8 cellular contexts compared by ENCODE assay signal in genomic region chr1:21651214-21652042, GRCh38. TPM values are rescaled to one million over a fixed set of nuclear protein-coding genes. Genes with fewer than 3 reads are reported as not detected.
DNase-seq lines count a peak whose midpoint lies in the region; ATAC-seq and TF ChIP-seq lines count a peak whose summit lies in the region.

No MANE protein-coding gene starts in this region.

- H3K4me3 ChIP-seq in psoas muscle, result peak overlapping the region; percentile 51

- H3K36me3 ChIP-seq in psoas muscle (ENCODE audit: insufficient read depth in 1 of 2, low read depth in 1 of 2), result no peaks in the 10 kb centered on the region

- ATAC-seq in Right ventricle myocardium superior (ENCODE audit: poor library complexity) (peak; percentile 64), psoas muscle (peak in 1 of 4 donors; percentile 12), HG03139 (IDR thresholded peaks at IDR 0.05; ENCODE audit: unreplicated experiment) (no peak)

- peaks cover 20% of the 10 kb centered on the region for H3K4me1 Mint-ChIP-seq in activated naive CD4-positive, alpha-beta T cell treated with anti-CD3 and anti-CD28 coated beads, Interleukin-2, amount 10 ng/mL, durations not matched to agents 7 days and 5 days

- TF ChIP-seq CTCF in psoas muscle (IDR thresholded peaks at IDR 0.05), result no peak

- H3K36me3 Mint-ChIP-seq in activated naive CD4-positive, alpha-beta T cell treated with anti-CD3 and anti-CD28 coated beads, Interleukin-2, amount 10 ng/mL, durations not matched to agents 7 days and 5 days, result no peaks in the 10 kb centered on the region

- CTCF ChIA-PET in activated naive CD4-positive, alpha-beta T cell treated with anti-CD3 and anti-CD28 coated beads, Interleukin-2, amount 10 ng/mL, durations not matched to agents 7 days and 5 days (lab: Charles Lee), result no interaction called here

- no peak overlapping the region for H3K27ac ChIP-seq in psoas muscle

- WGBS in psoas muscle, 3 donors, result 4 to 12% (median 12%) methylated on average over 23 to 80 of the region's 80 CpGs

- H3K9me3 Mint-ChIP-seq in activated naive CD4-positive, alpha-beta T cell treated with anti-CD3 and anti-CD28 coated beads, Interleukin-2, amount 10 ng/mL, durations not matched to agents 7 days and 5 days, result no peaks in the 10 kb centered on the region

- H3K27me3 ChIP-seq in psoas muscle (ENCODE audit: insufficient read depth in 3 of 3, low read length in 2 of 3), result peaks cover 0 to 40% (median 8%) of the 10 kb centered on the region in 3 donors

- peak; percentile 44 for DNase-seq in EL
- DNase-seq in NCI-H2227 treated with DMSO at 0.1 percent for 48 hours (lab: John Stamatoyannopoulos, UW), result peak; percentile 57
- DNase-seq in activated naive CD4-positive, alpha-beta T cell treated with anti-CD3 and anti-CD28 coated beads, Interleukin-2, amount 10 ng/mL, durations not matched to agents 7 days and 5 days, result peak; percentile 60
- peak; percentile 41 for DNase-seq in Right ventricle myocardium superior
- DNase-seq in psoas muscle, result peak in 1 of 2 donors; percentile 44
- no peak for DNase-seq in ureter (ENCODE audit: low spot score)
- DNase-seq in NCI-H2107 (lab: John Stamatoyannopoulos, UW), result no peak

- H3K4me1 ChIP-seq in psoas muscle, result peaks cover 3% of the 10 kb centered on the region

- H3K9me3 ChIP-seq in psoas muscle, result no peaks in the 10 kb centered on the region

- peak overlapping the region; percentile 74 for H3K4me3 Mint-ChIP-seq in activated naive CD4-positive, alpha-beta T cell treated with anti-CD3 and anti-CD28 coated beads, Interleukin-2, amount 10 ng/mL, durations not matched to agents 7 days and 5 days

- intact Hi-C loops in Right ventricle myocardium superior (cut with DNase I) (loop anchor here (10.0 kb wide), 1 partner anchor 147 kb away; the partner anchor contains the start of gene ALPL), psoas muscle (cut with DNase I) (loop anchor here in 1 of 2 donors (10.0 kb wide), 1 partner anchor 417 kb away; no protein-coding TSS in a partner anchor)

- H3K27me3 Mint-ChIP-seq in activated naive CD4-positive, alpha-beta T cell treated with anti-CD3 and anti-CD28 coated beads, Interleukin-2, amount 10 ng/mL, durations not matched to agents 7 days and 5 days, result peaks cover 83% of the 10 kb centered on the region

- no peak overlapping the region for H3K27ac Mint-ChIP-seq in activated naive CD4-positive, alpha-beta T cell treated with anti-CD3 and anti-CD28 coated beads, Interleukin-2, amount 10 ng/mL, durations not matched to agents 7 days and 5 days

RNA-seq across cellular contexts. Expression of gene RAP1GAP, which starts 17.7 kb away (rescaled TPM):
- total RNA-seq in Right ventricle myocardium superior, result 3.7 TPM
- total RNA-seq in psoas muscle, result under 1 TPM in 3 of 4 donors, not detected in 1; 0.21 to 0.57 (median 0.32) TPM
- polyA plus RNA-seq in psoas muscle, result under 1 TPM in 2 of 3 donors, not detected in 1; 0.04 TPM
- 47.0 TPM for total RNA-seq in ureter

Comparison
In these comparisons a context has a peak if more than half of its experiments do, and no peak if none do; other contexts are left out.
1. DNase-seq: peak in EL (single experiment), NCI-H2227 treated with DMSO at 0.1 percent for 48 hours (single experiment), activated naive CD4-positive, alpha-beta T cell treated with anti-CD3 and anti-CD28 coated beads, Interleukin-2, amount 10 ng/mL, durations not matched to agents 7 days and 5 days (single experiment) and Right ventricle myocardium superior (single experiment); none in ureter (single experiment) and NCI-H2107 (single experiment).
2. RNA of gene RAP1GAP, which starts 17.7 kb away (total RNA-seq): 47.0 TPM in ureter (single experiment); 3.7 TPM in Right ventricle myocardium superior (single experiment) and 0.21 to 0.57 TPM in psoas muscle; every median in the first group is over 10 times any median in the second.